1 cellular context compared by ENCODE assay signal in genomic region chr6:53447869-53448268, GRCh38.
TF ChIP-seq lines count a peak whose summit lies in the region.

No MANE protein-coding gene starts in this region.

TF ChIP-seq in GM12878, 131 proteins besides CTCF, POLR2A, EP300 and RAD21 (continued from another document):
- no peak for TF ChIP-seq ZBTB40 (IDR thresholded peaks at IDR 0.05; ENCODE audit: borderline replicate concordance)
